In genomic region chr3:45800611-45801010, GRCh38 we compare ENCODE assay signal across 15 cellular contexts. TPM values are rescaled to one million over a fixed set of nuclear protein-coding genes. Genes with fewer than 3 reads are reported as not detected.
A peak's percentile ranks its signal among the peaks of the same experiment; 100 is the strongest.
DNase-seq lines count a peak whose midpoint lies in the region; ATAC-seq and TF ChIP-seq lines count a peak whose summit lies in the region.
"Had no signal": no experiment of that assay in that cellular context is flagged by ENCODE, and none has a peak within 500 bp of the region (broad histone marks: within the 10 kb centered on the region; RNA-seq: fewer than 3 reads in every experiment).

No MANE protein-coding gene starts in this region.

- TF ChIP-seq POLR2A in vagina (IDR thresholded peaks at IDR 0.05): no peak

- no peak for ATAC-seq in GM19463 (IDR thresholded peaks at IDR 0.05; ENCODE audit: unreplicated experiment)
- no peak for ATAC-seq in activated T-cell treated with anti-CD3 and anti-CD28 coated beads, Interleukin-2, amount 50 U/mL, for 4 hours
- ATAC-seq: A549, GM23338, HepG2 had no signal

- H3K27ac ChIP-seq in coronary artery (no peak overlapping the region), vagina (no peak overlapping the region)
- H3K27ac ChIP-seq: A549, C4-2B had no signal

- H3K36me3 ChIP-seq in vagina: no peaks in the 10 kb centered on the region
- H3K36me3 ChIP-seq: BE2C had no signal

- no peak for TF ChIP-seq CTCF in coronary artery (IDR thresholded peaks at IDR 0.05)
- no peak for TF ChIP-seq CTCF in vagina (IDR thresholded peaks at IDR 0.05)
- TF ChIP-seq CTCF in GM10266 (IDR thresholded peaks at IDR 0.05; ENCODE audit: control insufficient read depth, insufficient read depth, low read depth, missing control alignments): no peak

- H3K9me3 ChIP-seq in vagina: no peaks in the 10 kb centered on the region
- H3K9me3 ChIP-seq: A549, BE2C had no signal

- peaks cover 5% of the 10 kb centered on the region for H3K4me1 Mint-ChIP-seq in activated T-cell treated with anti-CD3 and anti-CD28 coated beads, Interleukin-2, amount 50 U/mL, for 4 hours (ENCODE audit: low read depth)

- peaks cover 11% of the 10 kb centered on the region for H3K4me1 ChIP-seq in vagina
- H3K4me1 ChIP-seq: BE2C had no signal

- H3K27me3 ChIP-seq in vagina: no peaks in the 10 kb centered on the region

- H3K4me3 ChIP-seq in coronary artery (no peak overlapping the region), vagina (no peak overlapping the region)
- H3K4me3 ChIP-seq: A549, GM23338 had no signal

- peaks cover 6% of the 10 kb centered on the region for H3K36me3 Mint-ChIP-seq in activated T-cell treated with anti-CD3 and anti-CD28 coated beads, Interleukin-2, amount 50 U/mL, for 4 hours (ENCODE audit: insufficient read depth)
- H3K36me3 Mint-ChIP-seq: CD4-positive, alpha-beta memory T cell had no signal

- no peak overlapping the region for H3K4me3 Mint-ChIP-seq in activated T-cell treated with anti-CD3 and anti-CD28 coated beads, Interleukin-2, amount 50 U/mL, for 4 hours
- H3K4me3 Mint-ChIP-seq: CD4-positive, alpha-beta memory T cell; GM23338 had no signal

- intact Hi-C loops in vagina (cut with DNase I): no loop called here

- DNase-seq in LoVo (ENCODE audit: low spot score) (peak; percentile 80), coronary artery (ENCODE audit: low spot score) (peak; percentile 63), mucosa of gallbladder (ENCODE audit: low spot score) (peak; percentile 49), vagina (ENCODE audit: extremely low spot score in 2 of 2) (peak; percentile 67 to 84), GM10266 (ENCODE audit: extremely low spot score) (no peak)
- DNase-seq in activated T-cell treated with anti-CD3 and anti-CD28 coated beads, Interleukin-2, amount 50 U/mL, for 4 hours: no peak
- DNase-seq: BE2C; CD4-positive, alpha-beta memory T cell; H7 had no signal

- no peaks in the 10 kb centered on the region for H3K9me3 Mint-ChIP-seq in activated T-cell treated with anti-CD3 and anti-CD28 coated beads, Interleukin-2, amount 50 U/mL, for 4 hours
- H3K9me3 Mint-ChIP-seq: CD4-positive, alpha-beta memory T cell; GM23338 had no signal

- H3K27me3 Mint-ChIP-seq in activated T-cell treated with anti-CD3 and anti-CD28 coated beads, Interleukin-2, amount 50 U/mL, for 4 hours (ENCODE audit: low read depth): peaks cover 31% of the 10 kb centered on the region

RNA-seq across cellular contexts. Expression of gene SLC6A20, which starts 4.3 kb away (rescaled TPM):
- total RNA-seq in mucosa of gallbladder (55.4 TPM), vagina (2.9 TPM)
- total RNA-seq in activated T-cell treated with anti-CD3 and anti-CD28 coated beads, Interleukin-2, amount 50 U/mL, for 4 hours: not detected
- total RNA-seq: CD4-positive, alpha-beta memory T cell; Daoy; HepG2 had no signal

RNA-seq across cellular contexts. Expression of gene LZTFL1, which starts 41.3 kb away (rescaled TPM):
- total RNA-seq in mucosa of gallbladder: 25.4 TPM
- 9.1 TPM for total RNA-seq in vagina
- total RNA-seq in activated T-cell treated with anti-CD3 and anti-CD28 coated beads, Interleukin-2, amount 50 U/mL, for 4 hours: 1 to 10 TPM; 4.6 to 7.5 (median 7.0) TPM

Comparison
In these comparisons a context has a peak if more than half of its experiments do, and no peak if none do; other contexts are left out.
1. DNase-seq: peak in LoVo (single experiment), coronary artery (single experiment), mucosa of gallbladder (single experiment) and vagina (2 of 2); none in activated T-cell treated with anti-CD3 and anti-CD28 coated beads, Interleukin-2, amount 50 U/mL, for 4 hours (single experiment) and GM10266 (single experiment).
2. RNA of gene SLC6A20, which starts 4.3 kb away (total RNA-seq): 55.4 TPM in mucosa of gallbladder (single experiment); 2.9 TPM in vagina (single experiment) and not detected in activated T-cell treated with anti-CD3 and anti-CD28 coated beads, Interleukin-2, amount 50 U/mL, for 4 hours; every median in the first group is over 10 times any median in the second.